ENCODE assay signal across 22 cellular contexts in genomic region chr11:10650166-10650565, GRCh38. TPM values are rescaled to one million over a fixed set of nuclear protein-coding genes. Genes with fewer than 3 reads are reported as not detected.
DNase-seq lines count a peak whose midpoint lies in the region; ATAC-seq and TF ChIP-seq lines count a peak whose summit lies in the region.
"Had no signal": no experiment of that assay in that cellular context is flagged by ENCODE, and none has a peak within 500 bp of the region (broad histone marks: within the 10 kb centered on the region; RNA-seq: fewer than 3 reads in every experiment).

No MANE protein-coding gene starts in this region.

- H3K4me3 ChIP-seq in esophagus squamous epithelium, result no peak overlapping the region
- no peak overlapping the region for H3K4me3 ChIP-seq in tibial nerve

- H3K36me3 ChIP-seq in esophagus squamous epithelium (no peaks in the 10 kb centered on the region), tibial nerve (no peaks in the 10 kb centered on the region)
- H3K36me3 ChIP-seq: BE2C had no signal

- intact Hi-C loops in esophagus squamous epithelium (cut with DNase I), result loop anchor here (10.0 kb wide), 1 partner anchor 245 kb away; no protein-coding TSS in a partner anchor

- TF ChIP-seq POLR2A in esophagus squamous epithelium (IDR thresholded peaks at IDR 0.05), result no peak
- no peak for TF ChIP-seq POLR2A in tibial nerve (IDR thresholded peaks at IDR 0.05)

- H3K4me3 Mint-ChIP-seq in T-helper 17 cell, result no peak overlapping the region
- no peak overlapping the region for H3K4me3 Mint-ChIP-seq in stimulated activated memory B cell treated with anti-CD40 and anti-IgM and Interleukin-4, amounts not matched to agents 10 μg/mL and 1 μg/mL and 100 μg/mL, for 72 hours
- H3K4me3 Mint-ChIP-seq: CD14-positive monocyte; CD8-positive, alpha-beta memory T cell had no signal

- H3K4me1 Mint-ChIP-seq in T-helper 17 cell, result peaks cover 7% of the 10 kb centered on the region
- peaks cover 66% of the 10 kb centered on the region for H3K4me1 Mint-ChIP-seq in stimulated activated memory B cell treated with anti-CD40 and anti-IgM and Interleukin-4, amounts not matched to agents 10 μg/mL and 1 μg/mL and 100 μg/mL, for 72 hours
- H3K4me1 Mint-ChIP-seq: CD8-positive, alpha-beta memory T cell had no signal

- peaks cover 15 to 90% (median 54%) of the 10 kb centered on the region in 3 donors for H3K4me1 ChIP-seq in esophagus squamous epithelium
- peaks cover 0 to 44% (median 23%) of the 10 kb centered on the region in 4 donors for H3K4me1 ChIP-seq in tibial nerve
- H3K4me1 ChIP-seq: BE2C had no signal

- 33 to 91% methylated on average over 1 of the region's 1 CpG for WGBS in esophagus squamous epithelium, 2 donors
- 40 to 78% methylated on average over 1 of the region's 1 CpG for WGBS in tibial nerve, 2 donors

- H3K9me3 ChIP-seq in T-helper 17 cell (ENCODE audit: control insufficient read depth, low read length, poor library complexity, severe bottlenecking) (no peaks in the 10 kb centered on the region), esophagus squamous epithelium (no peaks in the 10 kb centered on the region), tibial nerve (no peaks in the 10 kb centered on the region)
- H3K9me3 ChIP-seq: BE2C had no signal

- H3K27me3 Mint-ChIP-seq in T-helper 17 cell, result no peaks in the 10 kb centered on the region
- no peaks in the 10 kb centered on the region for H3K27me3 Mint-ChIP-seq in stimulated activated memory B cell treated with anti-CD40 and anti-IgM and Interleukin-4, amounts not matched to agents 10 μg/mL and 1 μg/mL and 100 μg/mL, for 72 hours

- no peaks in the 10 kb centered on the region for H3K36me3 Mint-ChIP-seq in T-helper 17 cell (ENCODE audit: low read depth)
- no peaks in the 10 kb centered on the region for H3K36me3 Mint-ChIP-seq in stimulated activated memory B cell treated with anti-CD40 and anti-IgM and Interleukin-4, amounts not matched to agents 10 μg/mL and 1 μg/mL and 100 μg/mL, for 72 hours
- H3K36me3 Mint-ChIP-seq: CD8-positive, alpha-beta memory T cell had no signal

- H3K27me3 ChIP-seq in esophagus squamous epithelium, result no peaks in the 10 kb centered on the region
- no peaks in the 10 kb centered on the region for H3K27me3 ChIP-seq in tibial nerve
- H3K27me3 ChIP-seq: BE2C had no signal

- TF ChIP-seq EP300 in tibial nerve (IDR thresholded peaks at IDR 0.05), result no peak

- ATAC-seq in T-helper 17 cell (no peak), GM21390 (IDR thresholded peaks at IDR 0.05; ENCODE audit: unreplicated experiment) (no peak)
- no peak for ATAC-seq in stimulated activated memory B cell treated with anti-CD40 and anti-IgM and Interleukin-4, amounts not matched to agents 10 μg/mL and 1 μg/mL and 100 μg/mL, for 72 hours

- TF ChIP-seq CTCF in esophagus squamous epithelium (IDR thresholded peaks at IDR 0.05) (no peak), tibial nerve (IDR thresholded peaks at IDR 0.05) (no peak)

- no peaks in the 10 kb centered on the region for H3K9me3 Mint-ChIP-seq in stimulated activated memory B cell treated with anti-CD40 and anti-IgM and Interleukin-4, amounts not matched to agents 10 μg/mL and 1 μg/mL and 100 μg/mL, for 72 hours
- H3K9me3 Mint-ChIP-seq: CD8-positive, alpha-beta memory T cell had no signal

- DNase-seq in T-helper 17 cell (no peak), esophagus squamous epithelium (lab: John Stamatoyannopoulos, UW) (no peak), tibial nerve (ENCODE audit: low spot score in 2 of 2) (no peak), D341Med (ENCODE audit: low spot score) (no peak), NCI-H526 treated with DMSO at 0.1 percent for 48 hours (lab: John Stamatoyannopoulos, UW) (no peak), activated gamma-delta T cell (lab: John Stamatoyannopoulos, UW) (no peak)
- DNase-seq: BE2C; CD8-positive, alpha-beta memory T cell; DMS153; DND-41; KBM-7; MV-4-11; NCI-H1105; NCI-H1436 treated with DMSO at 0.1 percent for 48 hours; NCI-H187 treated with DMSO at 0.1 percent for 48 hours; NCI-H524; NCI-H774; SIG-M5 had no signal

- H3K27ac ChIP-seq in esophagus squamous epithelium, result peak overlapping the region in 3 of 4 donors; percentile 0 to 90 (median 89)
- H3K27ac ChIP-seq in tibial nerve, result peak overlapping the region in 3 of 4 donors; percentile 0 to 55 (median 47)

- H3K27ac Mint-ChIP-seq in T-helper 17 cell, result peak overlapping the region; percentile 57
- peak overlapping the region; percentile 58 for H3K27ac Mint-ChIP-seq in stimulated activated memory B cell treated with anti-CD40 and anti-IgM and Interleukin-4, amounts not matched to agents 10 μg/mL and 1 μg/mL and 100 μg/mL, for 72 hours
- H3K27ac Mint-ChIP-seq: CD8-positive, alpha-beta memory T cell had no signal

RNA-seq across cellular contexts. Expression of gene IRAG1, which starts 43.4 kb away (rescaled TPM):
- under 1 TPM; 0.17 to 0.99 TPM for total RNA-seq in T-helper 17 cell
- total RNA-seq in esophagus squamous epithelium, result 10 to 100 TPM in 2 of 4 donors, 1 to 10 TPM in 2; 3.5 to 48.4 (median 9.9) TPM
- 10 to 100 TPM in 2 of 4 donors, 1 to 10 TPM in 2; 5.9 to 23.1 (median 11.4) TPM for total RNA-seq in tibial nerve
- total RNA-seq: CD8-positive, alpha-beta memory T cell; MCF 10A had no signal
